Comparison of ENCODE assay signal across 8 cellular contexts in the genomic region with DNA sequence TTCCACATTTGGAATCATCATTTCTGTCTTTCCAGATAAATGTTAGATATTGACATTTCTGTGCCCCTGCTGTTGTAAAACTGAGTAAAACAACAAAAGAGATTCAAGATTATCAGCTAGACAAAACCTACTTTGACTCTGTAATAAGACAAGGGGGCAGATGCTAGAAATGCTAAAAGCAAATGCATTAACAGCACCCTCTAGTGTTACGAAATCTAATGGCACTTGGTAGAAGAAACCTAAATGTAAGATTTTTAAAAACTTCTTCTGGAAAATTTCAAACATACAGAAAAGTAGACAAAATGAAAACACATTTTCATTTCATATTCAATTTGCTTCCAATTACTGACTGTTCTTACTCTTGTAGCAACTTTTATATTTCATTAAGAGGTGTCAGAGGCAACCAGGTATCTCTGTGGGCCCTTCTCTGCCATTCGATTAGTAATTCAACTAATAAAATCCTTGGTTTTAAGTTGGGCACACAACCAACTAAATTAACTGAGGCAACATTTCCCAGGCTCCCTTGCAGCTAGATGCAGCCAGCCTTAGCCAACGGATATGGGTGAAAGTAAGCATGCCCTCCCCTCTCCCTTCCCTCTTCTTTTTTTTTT. TPM values are rescaled to one million over a fixed set of nuclear protein-coding genes. Genes with fewer than 3 reads are reported as not detected.
DNase-seq lines count a peak whose midpoint lies in the region; ATAC-seq and TF ChIP-seq lines count a peak whose summit lies in the region.

No MANE protein-coding gene starts in this region.

- ATAC-seq in HG02885 (IDR thresholded peaks at IDR 0.05; ENCODE audit: poor library complexity, unreplicated experiment) = no peak
- ATAC-seq in GM21528 (IDR thresholded peaks at IDR 0.05; ENCODE audit: low FRiP score, unreplicated experiment) = no peak

- no peak for TF ChIP-seq EP300 in ovary (IDR thresholded peaks at IDR 0.05)

- DNase-seq in NCI-H510A treated with DMSO at 0.1 percent for 48 hours (lab: John Stamatoyannopoulos, UW) (peak; percentile 88), NCI-H510A (lab: John Stamatoyannopoulos, UW) (no peak), NCI-H1048 (lab: John Stamatoyannopoulos, UW) (peak; percentile 24), SK-N-MC (ENCODE audit: low read depth, low spot score) (peak; percentile 61), fibroblast of gingiva (ENCODE audit: low read depth) (peak; percentile 41), ovary (no peak)

- H3K9me3 ChIP-seq in SK-N-MC (ENCODE audit: low read depth, low read length) (no peaks in the 10 kb centered on the region), ovary (no peaks in the 10 kb centered on the region)

- intact Hi-C loops in ovary (cut with DNase I) = loop anchor here in 1 of 4 donors (5.0 kb wide), 1 partner anchor 141 kb away; no protein-coding TSS in a partner anchor

- 66 to 72% (median 70%) methylated on average over 3 of the region's 3 CpGs for WGBS in ovary, 3 donors

- no peaks in the 10 kb centered on the region for H3K27me3 ChIP-seq in ovary

- no peak overlapping the region for H3K9ac ChIP-seq in SK-N-MC (ENCODE audit: insufficient read length)

- H3K4me3 ChIP-seq in SK-N-MC (no peak overlapping the region), ovary (no peak overlapping the region)

- H3K27ac ChIP-seq in SK-N-MC (peak overlapping the region; percentile 40; the same call in 1 of the 2 replicates), ovary (no peak overlapping the region)

- TF ChIP-seq CTCF in ovary (IDR thresholded peaks at IDR 0.05) = peak; percentile 50 to 75 (median 71)

- peaks cover 4% of the 10 kb centered on the region for H3K4me1 ChIP-seq in ovary (ENCODE audit: insufficient read depth)

- H3K36me3 ChIP-seq in SK-N-MC (ENCODE audit: insufficient read depth, low read length) (peaks cover 6% of the 10 kb centered on the region), ovary (no peaks in the 10 kb centered on the region)

- no peak for TF ChIP-seq POLR2A in ovary (IDR thresholded peaks at IDR 0.05)

RNA-seq across cellular contexts. Expression of a gene that starts 45.0 kb away (rescaled TPM):
- total RNA-seq in ovary = 10 to 100 TPM; 28.7 to 95.6 (median 61.0) TPM
- 10 to 100 TPM; 36.1 to 62.9 TPM for polyA plus RNA-seq in ovary

Comparison
In these comparisons a context has a peak if more than half of its experiments do, and no peak if none do; other contexts are left out.
1. DNase-seq: peak in NCI-H510A treated with DMSO at 0.1 percent for 48 hours (single experiment), NCI-H1048 (single experiment), SK-N-MC (single experiment) and fibroblast of gingiva (single experiment); none in NCI-H510A (single experiment) and ovary (0 of 5).